ENCODE assay signal across 9 cellular contexts in the genomic region with DNA sequence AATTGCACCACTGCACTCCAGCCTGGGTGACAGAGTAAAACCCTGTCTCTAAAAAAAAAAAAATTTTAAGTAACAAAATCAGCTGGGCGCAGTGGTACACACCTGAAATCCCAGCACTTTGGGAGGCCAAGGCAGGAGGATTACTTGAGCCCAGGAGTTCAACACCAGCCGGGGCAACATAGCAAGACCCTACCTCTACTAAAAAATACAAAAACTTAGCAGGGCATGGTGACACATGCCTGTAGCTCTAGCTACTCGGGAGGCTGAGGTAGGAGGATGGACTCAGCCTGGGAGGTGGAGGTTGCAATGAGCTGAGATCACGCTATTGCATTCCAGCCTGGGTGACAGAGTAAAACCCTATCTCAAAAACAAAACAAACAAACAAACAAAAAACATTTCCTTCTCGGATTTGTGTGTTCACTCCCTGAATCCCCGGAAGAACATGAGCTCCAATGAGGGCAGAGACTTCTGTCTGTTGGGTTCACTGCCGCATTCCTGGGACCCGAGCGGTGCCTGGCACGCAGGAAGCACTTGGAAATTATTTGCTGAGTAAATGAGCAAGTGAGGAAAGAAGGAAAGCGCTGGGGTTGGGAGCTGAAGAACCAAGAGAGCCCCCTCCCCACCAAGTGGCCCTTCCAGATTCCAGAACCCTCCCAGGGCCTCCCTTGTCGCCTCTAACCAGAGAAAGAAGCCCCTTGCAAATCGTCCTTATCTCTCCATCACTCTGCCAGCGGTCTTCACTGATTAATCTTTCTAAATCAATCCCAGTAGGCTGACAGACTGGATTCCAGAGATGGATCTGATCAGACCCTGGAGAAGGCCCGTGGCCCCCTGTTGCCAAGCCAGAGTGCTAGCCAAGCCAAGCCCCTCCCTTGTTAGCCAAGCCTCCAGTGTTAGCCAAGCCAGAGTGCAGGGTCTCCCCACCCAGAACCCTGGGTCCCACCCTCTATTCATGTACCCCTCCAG. TPM values are rescaled to one million over a fixed set of nuclear protein-coding genes. Genes with fewer than 3 reads are reported as not detected.
A peak's percentile ranks its signal among the peaks of the same experiment; 100 is the strongest.
DNase-seq lines count a peak whose midpoint lies in the region; ATAC-seq and TF ChIP-seq lines count a peak whose summit lies in the region.
"Had no signal": no experiment of that assay in that cellular context is flagged by ENCODE, and none has a peak within 500 bp of the region (broad histone marks: within the 10 kb centered on the region; RNA-seq: fewer than 3 reads in every experiment).

No MANE protein-coding gene starts in this region.

- H3K23ac ChIP-seq in mesenchymal stem cell (ENCODE audit: low read length in 2 of 2) = no peak overlapping the region

- no peak for DNase-seq in caudate nucleus (lab: John Stamatoyannopoulos, UW)
- DNase-seq in mesenchymal stem cell = peak; percentile 81
- DNase-seq in thyroid gland = peak; percentile 50 to 61
- DNase-seq: NCI-H1105; stimulated activated CD4-positive, alpha-beta T cell treated with anti-CD3 and anti-CD28 coated beads, Interleukin-2, amount 100 ng/mL, for 24 hours had no signal

- TF ChIP-seq POLR2A in thyroid gland (IDR thresholded peaks at IDR 0.05) = peak in 1 of 2 donors; percentile 17

- no peaks in the 10 kb centered on the region for H3K36me3 ChIP-seq in HUES64 (ENCODE audit: insufficient read depth, low read length)
- H3K36me3 ChIP-seq in mesenchymal stem cell (ENCODE audit: control insufficient read depth in 1 of 2, insufficient read depth in 2 of 2, low read depth in 1 of 2, low read length in 2 of 2) = peaks cover 4 to 13% of the 10 kb centered on the region in 2 experiments
- H3K36me3 ChIP-seq in thyroid gland = no peaks in the 10 kb centered on the region

- peak overlapping the region in 1 of 2 experiments; percentile 95 for H3K18ac ChIP-seq in mesenchymal stem cell (ENCODE audit: low read depth in 1 of 2, low read length in 2 of 2)

- peaks cover 14% of the 10 kb centered on the region for H3K79me1 ChIP-seq in mesenchymal stem cell (replicated peaks; ENCODE audit: low read length, poor library complexity, severe bottlenecking)

- H3K9ac ChIP-seq in HUES64 (ENCODE audit: low read depth, low read length) (no peak overlapping the region), mesenchymal stem cell (ENCODE audit: low read length) (peak overlapping the region; percentile 99)

- peak overlapping the region; percentile 5 to 15 for H2BK12ac ChIP-seq in mesenchymal stem cell (ENCODE audit: low read length in 2 of 2)

- peak overlapping the region; percentile 23 for H2AK5ac ChIP-seq in mesenchymal stem cell (ENCODE audit: low read length, severe bottlenecking)

- H3K4me3 ChIP-seq in HUES64 (ENCODE audit: low read length) (no peak overlapping the region), mesenchymal stem cell (ENCODE audit: insufficient read depth in 1 of 2, low read depth in 1 of 2, low read length in 2 of 2) (peak overlapping the region in 1 of 2 experiments; percentile 33), thyroid gland (replicated peaks in 1 of 3) (no peak overlapping the region)

- no peak overlapping the region for H2BK15ac ChIP-seq in mesenchymal stem cell (ENCODE audit: low read depth, poor library complexity, severe bottlenecking)

- WGBS in HUES64 = 79% methylated on average over 15 of the region's 15 CpGs
- WGBS in mesenchymal stem cell = 34% methylated on average over 13 of the region's 15 CpGs
- 63 to 64% methylated on average over 15 of the region's 15 CpGs for WGBS in thyroid gland, 2 donors

- no peak overlapping the region for H4K91ac ChIP-seq in mesenchymal stem cell (ENCODE audit: low read length)

- intact Hi-C loops in thyroid gland (cut with DNase I) = no loop called here

- no peak for ATAC-seq in HG03175 (IDR thresholded peaks at IDR 0.05; ENCODE audit: unreplicated experiment)
- no peak for ATAC-seq in GM18909 (IDR thresholded peaks at IDR 0.05; ENCODE audit: poor library complexity, unreplicated experiment)
- no peak for ATAC-seq in HG03342 (IDR thresholded peaks at IDR 0.05; ENCODE audit: unreplicated experiment)

- H2BK5ac ChIP-seq in mesenchymal stem cell (ENCODE audit: low read depth, low read length, poor library complexity, severe bottlenecking) = peak overlapping the region; percentile 14

- no peak overlapping the region for H3K14ac ChIP-seq in mesenchymal stem cell (ENCODE audit: low read length in 2 of 2)

- H3K9me3 ChIP-seq in HUES64 (ENCODE audit: insufficient read depth, low read depth, low read length) = no peaks in the 10 kb centered on the region
- no peaks in the 10 kb centered on the region for H3K9me3 ChIP-seq in mesenchymal stem cell (ENCODE audit: control insufficient read depth, low read length)
- no peaks in the 10 kb centered on the region for H3K9me3 ChIP-seq in thyroid gland

- H4K8ac ChIP-seq in mesenchymal stem cell (ENCODE audit: low read length) = no peak overlapping the region

- H3K4me1 ChIP-seq in HUES64 (ENCODE audit: insufficient read depth, low read length) = peaks cover 22% of the 10 kb centered on the region
- H3K4me1 ChIP-seq in mesenchymal stem cell (ENCODE audit: control insufficient read depth, insufficient read depth, low read depth, low read length) = peaks cover 25% of the 10 kb centered on the region
- H3K4me1 ChIP-seq in thyroid gland = peaks cover 37 to 41% of the 10 kb centered on the region in 2 donors

- H3K27ac ChIP-seq in HUES64 (ENCODE audit: low read depth, low read length) (peak overlapping the region; percentile 26; the same call in 1 of the 2 replicates), caudate nucleus (ENCODE audit: low read depth, low read length) (peak overlapping the region; percentile 93), mesenchymal stem cell (ENCODE audit: low read length, poor library complexity, severe bottlenecking) (peak overlapping the region; percentile 68), thyroid gland (peak overlapping the region; percentile 98 to 100 (median 98))

- H3K27me3 ChIP-seq in HUES64 (ENCODE audit: insufficient read depth, low read length) (peaks cover 59% of the 10 kb centered on the region), mesenchymal stem cell (ENCODE audit: control insufficient read depth in 1 of 2, insufficient read depth in 1 of 2, low read length in 2 of 2) (no peaks in the 10 kb centered on the region), thyroid gland (no peaks in the 10 kb centered on the region)

- no peak overlapping the region for H2AFZ ChIP-seq in mesenchymal stem cell (ENCODE audit: low read depth, low read length)

- H3K4ac ChIP-seq in mesenchymal stem cell (ENCODE audit: low read depth in 1 of 2, low read length in 2 of 2) = peak overlapping the region in 1 of 2 experiments; percentile 61

- H3K4me2 ChIP-seq in mesenchymal stem cell (ENCODE audit: low read length, poor library complexity, severe bottlenecking) = peak overlapping the region; percentile 51

- no peak for TF ChIP-seq CTCF in thyroid gland (IDR thresholded peaks at IDR 0.05)

- H2BK120ac ChIP-seq in mesenchymal stem cell (ENCODE audit: low read depth, low read length) = no peak overlapping the region

RNA-seq across cellular contexts. Expression of a gene that starts 6.2 kb away (rescaled TPM):
- polyA plus RNA-seq in HUES64 (2013, experiment 1 of 2) = 15.9 TPM
- 20.0 TPM for polyA plus RNA-seq in HUES64 (2013, experiment 2 of 2)
- polyA plus RNA-seq in mesenchymal stem cell (2013, experiment 1 of 2) = 45.5 TPM
- polyA plus RNA-seq in mesenchymal stem cell (2013, experiment 2 of 2) = 39.8 TPM
- total RNA-seq in thyroid gland = 100 to 1,000 TPM in 2 of 4 donors, 10 to 100 TPM in 2; 47.0 to 173 (median 94.8) TPM

Comparison
In these comparisons a context has a peak if more than half of its experiments do, and no peak if none do; other contexts are left out.
1. H3K27ac ChIP-seq: peak in every context shown above with its lines; median percentile 98 in thyroid gland; 93 in caudate nucleus; 68 in mesenchymal stem cell; 26 in HUES64.
2. DNase-seq: peak in mesenchymal stem cell (single experiment) and thyroid gland (2 of 2); none in caudate nucleus (0 of 61).